Comparison of ENCODE assay signal across 11 cellular contexts in the genomic region with DNA sequence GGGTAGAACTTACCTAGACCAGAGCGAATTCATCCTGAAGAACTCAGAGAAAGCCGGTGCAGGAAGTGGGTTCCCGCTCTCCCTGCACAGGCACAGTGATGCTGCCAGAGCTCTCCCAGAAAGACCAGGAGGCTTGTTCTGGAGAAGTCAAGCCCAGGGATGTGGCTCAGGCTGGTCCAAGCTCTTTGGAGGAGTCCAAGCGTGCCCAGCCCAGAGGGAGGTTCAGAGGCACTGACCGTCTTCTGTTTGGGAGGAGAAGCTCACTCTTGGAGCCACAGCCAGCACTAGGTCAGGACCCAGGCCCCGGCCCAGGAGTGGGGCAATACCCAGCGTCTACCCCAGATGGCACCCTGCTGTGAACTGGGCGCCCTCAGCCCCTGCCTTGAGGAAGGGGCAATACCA. TPM values are rescaled to one million over a fixed set of nuclear protein-coding genes. Genes with fewer than 3 reads are reported as not detected.
DNase-seq lines count a peak whose midpoint lies in the region; ATAC-seq and TF ChIP-seq lines count a peak whose summit lies in the region.
"Had no signal": no experiment of that assay in that cellular context is flagged by ENCODE, and none has a peak within 500 bp of the region (broad histone marks: within the 10 kb centered on the region; RNA-seq: fewer than 3 reads in every experiment).

No MANE protein-coding gene starts in this region.

- TF ChIP-seq POLR2A in uterus (IDR thresholded peaks at IDR 0.05): no peak

- TF ChIP-seq CTCF in right atrium auricular region (IDR thresholded peaks at IDR 0.05): no peak
- no peak for TF ChIP-seq CTCF in uterus (IDR thresholded peaks at IDR 0.05)

- H3K4me3 ChIP-seq in right atrium auricular region: peak overlapping the region in 1 of 2 donors; percentile 73
- H3K4me3 ChIP-seq in muscle layer of colon (ENCODE audit: low read depth in 1 of 2, low read length in 2 of 2): no peak overlapping the region
- H3K4me3 ChIP-seq in uterus: peak overlapping the region in 1 of 2 donors; percentile 68

- H3K27me3 ChIP-seq in right atrium auricular region: no peaks in the 10 kb centered on the region
- no peaks in the 10 kb centered on the region for H3K27me3 ChIP-seq in muscle layer of colon (ENCODE audit: control insufficient read depth in 1 of 2, insufficient read depth in 2 of 2, low read length in 2 of 2)
- no peaks in the 10 kb centered on the region for H3K27me3 ChIP-seq in uterus

- no peaks in the 10 kb centered on the region for H3K36me3 ChIP-seq in right atrium auricular region
- no peaks in the 10 kb centered on the region for H3K36me3 ChIP-seq in muscle layer of colon (ENCODE audit: insufficient read depth, low read length)
- H3K36me3 ChIP-seq in uterus: no peaks in the 10 kb centered on the region

- no peak for DNase-seq in right atrium auricular region (ENCODE audit: low spot score)
- DNase-seq in left ventricle myocardium superior: no peak
- DNase-seq in astrocyte of the hippocampus (ENCODE audit: low read depth, low spot score): peak; percentile 43
- DNase-seq in uterus: no peak
- DNase-seq in NCI-H1092 treated with DMSO at 0.1 percent for 48 hours (lab: John Stamatoyannopoulos, UW): no peak
- DNase-seq: activated CD8-positive, alpha-beta memory T cell treated with anti-CD3 and anti-CD28 coated beads for 24 hours; NCI-H510A treated with DMSO at 0.1 percent for 48 hours; posterior cingulate gyrus had no signal

- ATAC-seq in left ventricle myocardium superior: no peak
- no peak for ATAC-seq in GM21529 (IDR thresholded peaks at IDR 0.05; ENCODE audit: unreplicated experiment)
- no peak for ATAC-seq in HG03571 (IDR thresholded peaks at IDR 0.05; ENCODE audit: unreplicated experiment)

- peaks cover 0 to 71% of the 10 kb centered on the region in 2 donors for H3K4me1 ChIP-seq in right atrium auricular region
- H3K4me1 ChIP-seq in muscle layer of colon (ENCODE audit: insufficient read depth, low read length): peaks cover 28% of the 10 kb centered on the region
- peaks cover 4% of the 10 kb centered on the region in 2 donors for H3K4me1 ChIP-seq in uterus

- intact Hi-C loops in left ventricle myocardium superior (cut with micrococcal nuclease): no loop called here
- intact Hi-C loops in uterus (cut with DNase I; ENCODE audit: low total_unique reads): no loop called here

- H3K9me3 ChIP-seq in right atrium auricular region (no peaks in the 10 kb centered on the region), muscle layer of colon (ENCODE audit: low read length) (no peaks in the 10 kb centered on the region), uterus (no peaks in the 10 kb centered on the region)

- H3K27ac ChIP-seq in right atrium auricular region (peak overlapping the region; percentile 89), muscle layer of colon (ENCODE audit: low read depth, low read length) (peak overlapping the region; percentile 56), uterus (peak overlapping the region; percentile 75 to 87)

- peak overlapping the region; percentile 79 for H3K9ac ChIP-seq in muscle layer of colon (ENCODE audit: low read length)

RNA-seq across cellular contexts. Expression of a gene that starts 1.5 kb away (rescaled TPM):
- total RNA-seq in right atrium auricular region (10 to 100 TPM; 12.5 to 16.7 TPM), left ventricle myocardium superior (24.7 TPM), uterus (10 to 100 TPM in 3 of 4 donors, 1 to 10 TPM in 1; 5.6 to 51.9 (median 33.5) TPM)
